Comparison of ENCODE assay signal across 21 cellular contexts in the genomic region with DNA sequence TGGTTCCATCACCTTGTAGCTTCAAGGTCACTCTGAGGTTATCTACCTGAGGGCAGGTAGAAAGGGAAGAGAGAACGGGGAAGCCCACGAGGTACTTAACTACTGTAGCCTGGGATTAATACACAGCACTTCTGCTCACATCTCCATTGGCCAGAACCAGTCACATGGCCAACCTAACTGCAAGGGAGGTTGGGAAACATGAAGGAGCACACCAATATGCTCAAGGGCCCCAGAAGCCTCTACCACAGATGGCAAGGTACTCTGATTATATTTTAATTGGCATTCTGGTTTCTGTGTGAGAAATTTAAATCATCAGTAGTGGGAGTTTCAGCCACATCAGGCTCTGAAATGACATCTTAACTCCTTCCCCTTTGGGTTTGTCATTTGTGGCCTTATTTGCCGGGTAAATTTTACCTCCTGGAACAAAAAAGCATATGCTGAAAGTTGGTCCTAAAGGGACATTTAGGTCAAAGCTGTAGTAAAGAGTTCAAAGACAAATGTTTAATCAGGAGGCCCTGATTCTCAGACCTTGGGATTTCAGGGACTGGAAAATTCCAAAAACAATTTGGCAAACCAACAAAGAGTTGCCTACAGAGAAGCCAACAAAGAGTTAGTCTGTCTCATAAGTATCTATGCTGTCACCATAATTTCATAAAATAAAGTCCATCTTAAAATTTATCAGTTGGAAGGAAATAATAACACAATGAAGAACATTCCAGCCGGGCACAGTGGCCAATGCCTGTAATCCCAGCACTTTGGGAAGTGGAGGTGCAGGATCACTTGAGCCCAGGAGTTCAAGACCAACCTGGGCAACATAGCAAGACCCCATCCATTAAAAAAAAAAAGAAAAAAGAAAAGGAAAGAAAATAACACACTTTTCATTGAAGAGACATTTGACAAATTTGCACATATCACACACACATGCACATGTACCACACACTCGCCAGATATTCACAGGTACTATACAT. TPM values are rescaled to one million over a fixed set of nuclear protein-coding genes. Genes with fewer than 3 reads are reported as not detected.
A peak's percentile ranks its signal among the peaks of the same experiment; 100 is the strongest.
DNase-seq lines count a peak whose midpoint lies in the region; ATAC-seq and TF ChIP-seq lines count a peak whose summit lies in the region.
"Had no signal": no experiment of that assay in that cellular context is flagged by ENCODE, and none has a peak within 500 bp of the region (broad histone marks: within the 10 kb centered on the region; RNA-seq: fewer than 3 reads in every experiment).

No MANE protein-coding gene starts in this region.

- no peak overlapping the region for H3K4me3 Mint-ChIP-seq in activated T-helper 17 cell treated with anti-CD3 and anti-CD28 coated beads, Interleukin-2, amount 50 U/mL, for 72 hours
- H3K4me3 Mint-ChIP-seq: B cell; CD4-positive, CD25-positive, alpha-beta regulatory T cell; CD8-positive, alpha-beta T cell; GM23338; H9 had no signal

- H3K4me3 ChIP-seq in Peyer's patch, result no peak overlapping the region
- H3K4me3 ChIP-seq: BLaER1, GM12878, GM23338 had no signal

- no peak for TF ChIP-seq EP300 in Ishikawa (IDR thresholded peaks at IDR 0.05; ENCODE audit: borderline replicate concordance)

- H3K9me3 ChIP-seq in Peyer's patch, result no peaks in the 10 kb centered on the region
- H3K9me3 ChIP-seq: BLaER1, Caco-2 had no signal

- TF ChIP-seq CTCF in Peyer's patch (IDR thresholded peaks at IDR 0.05), result no peak

- TF ChIP-seq POLR2A in Peyer's patch (IDR thresholded peaks at IDR 0.05), result no peak

- peak; percentile 24 for ATAC-seq in activated T-helper 17 cell treated with anti-CD3 and anti-CD28 coated beads, Interleukin-2, amount 50 U/mL, for 72 hours (replicated peaks)
- ATAC-seq: CD8-positive, alpha-beta T cell; GM12878; GM23338; HCT116 had no signal

- in situ Hi-C loops in KBM-7 (cut with MboI; ENCODE audit: low pct_unique_long_range_greater_than_20kb, low sequenced_read_pairs), result no loop called here

- peak; percentile 11 for DNase-seq in NCI-H2171 treated with DMSO at 0.1 percent for 48 hours (lab: John Stamatoyannopoulos, UW)
- DNase-seq in NCI-H2171 (lab: John Stamatoyannopoulos, UW), result no peak
- DNase-seq in substantia nigra (lab: John Stamatoyannopoulos, UW), result no peak
- no peak for DNase-seq in KBM-7
- no peak for DNase-seq in Peyer's patch
- DNase-seq: Caco-2; CD4-positive, CD25-positive, alpha-beta regulatory T cell; CD8-positive, alpha-beta T cell; DMS153; DND-41; GDM1; H9 had no signal

- no peak for TF ChIP-seq RAD21 in Ishikawa (IDR thresholded peaks at IDR 0.05; ENCODE audit: low read depth)

- H3K36me3 ChIP-seq in Peyer's patch, result no peaks in the 10 kb centered on the region
- H3K36me3 ChIP-seq: BLaER1 had no signal

- no peaks in the 10 kb centered on the region for H3K9me3 Mint-ChIP-seq in activated T-helper 17 cell treated with anti-CD3 and anti-CD28 coated beads, Interleukin-2, amount 50 U/mL, for 72 hours
- H3K9me3 Mint-ChIP-seq: CD8-positive, alpha-beta T cell; GM23338; H9 had no signal

- no peaks in the 10 kb centered on the region for H3K27me3 ChIP-seq in Peyer's patch
- H3K27me3 ChIP-seq: BLaER1 had no signal

- H3K27ac ChIP-seq in substantia nigra (ENCODE audit: low read depth, low read length, poor library complexity, severe bottlenecking) (peak overlapping the region; percentile 42), Peyer's patch (no peak overlapping the region)
- H3K27ac ChIP-seq: 22Rv1, BLaER1, C4-2B had no signal

- H3K27me3 Mint-ChIP-seq in activated T-helper 17 cell treated with anti-CD3 and anti-CD28 coated beads, Interleukin-2, amount 50 U/mL, for 72 hours, result no peaks in the 10 kb centered on the region

- H3K36me3 Mint-ChIP-seq in activated T-helper 17 cell treated with anti-CD3 and anti-CD28 coated beads, Interleukin-2, amount 50 U/mL, for 72 hours (ENCODE audit: low read depth), result no peaks in the 10 kb centered on the region
- H3K36me3 Mint-ChIP-seq: CD8-positive, alpha-beta T cell had no signal

- H3K4me1 ChIP-seq in Peyer's patch, result no peaks in the 10 kb centered on the region
- H3K4me1 ChIP-seq: Caco-2 had no signal

- H3K27ac Mint-ChIP-seq in activated T-helper 17 cell treated with anti-CD3 and anti-CD28 coated beads, Interleukin-2, amount 50 U/mL, for 72 hours, result no peak overlapping the region
- H3K27ac Mint-ChIP-seq: B cell; CD8-positive, alpha-beta T cell; GM23338; H9 had no signal

- H3K4me1 Mint-ChIP-seq in activated T-helper 17 cell treated with anti-CD3 and anti-CD28 coated beads, Interleukin-2, amount 50 U/mL, for 72 hours, result no peaks in the 10 kb centered on the region
- H3K4me1 Mint-ChIP-seq: GM23338 had no signal

TF ChIP-seq in Ishikawa, 13 proteins besides CTCF, POLR2A, EP300 and RAD21:
- TF ChIP-seq EGR1 (IDR thresholded peaks at IDR 0.05), result no peak
- TF ChIP-seq, protein P1, sequence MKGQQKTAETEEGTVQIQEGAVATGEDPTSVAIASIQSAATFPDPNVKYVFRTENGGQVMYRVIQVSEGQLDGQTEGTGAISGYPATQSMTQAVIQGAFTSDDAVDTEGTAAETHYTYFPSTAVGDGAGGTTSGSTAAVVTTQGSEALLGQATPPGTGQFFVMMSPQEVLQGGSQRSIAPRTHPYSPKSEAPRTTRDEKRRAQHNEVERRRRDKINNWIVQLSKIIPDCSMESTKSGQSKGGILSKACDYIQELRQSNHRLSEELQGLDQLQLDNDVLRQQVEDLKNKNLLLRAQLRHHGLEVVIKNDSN (IDR thresholded peaks at IDR 0.05), result peak; percentile 70
- TF ChIP-seq, protein P2, sequence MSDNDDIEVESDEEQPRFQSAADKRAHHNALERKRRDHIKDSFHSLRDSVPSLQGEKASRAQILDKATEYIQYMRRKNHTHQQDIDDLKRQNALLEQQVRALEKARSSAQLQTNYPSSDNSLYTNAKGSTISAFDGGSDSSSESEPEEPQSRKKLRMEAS (IDR thresholded peaks at IDR 0.05), result no peak

RNA-seq across cellular contexts. Expression of a gene that starts 13.8 kb away (rescaled TPM):
- total RNA-seq in activated T-helper 17 cell treated with anti-CD3 and anti-CD28 coated beads, Interleukin-2, amount 50 U/mL, for 72 hours, result 1 to 10 TPM; 3.9 TPM
- total RNA-seq in Peyer's patch, result 10 to 100 TPM in 2 of 4 donors, 1 to 10 TPM in 2; 7.9 to 28.9 (median 14.4) TPM
